9 cellular contexts compared by ENCODE assay signal in the genomic region with DNA sequence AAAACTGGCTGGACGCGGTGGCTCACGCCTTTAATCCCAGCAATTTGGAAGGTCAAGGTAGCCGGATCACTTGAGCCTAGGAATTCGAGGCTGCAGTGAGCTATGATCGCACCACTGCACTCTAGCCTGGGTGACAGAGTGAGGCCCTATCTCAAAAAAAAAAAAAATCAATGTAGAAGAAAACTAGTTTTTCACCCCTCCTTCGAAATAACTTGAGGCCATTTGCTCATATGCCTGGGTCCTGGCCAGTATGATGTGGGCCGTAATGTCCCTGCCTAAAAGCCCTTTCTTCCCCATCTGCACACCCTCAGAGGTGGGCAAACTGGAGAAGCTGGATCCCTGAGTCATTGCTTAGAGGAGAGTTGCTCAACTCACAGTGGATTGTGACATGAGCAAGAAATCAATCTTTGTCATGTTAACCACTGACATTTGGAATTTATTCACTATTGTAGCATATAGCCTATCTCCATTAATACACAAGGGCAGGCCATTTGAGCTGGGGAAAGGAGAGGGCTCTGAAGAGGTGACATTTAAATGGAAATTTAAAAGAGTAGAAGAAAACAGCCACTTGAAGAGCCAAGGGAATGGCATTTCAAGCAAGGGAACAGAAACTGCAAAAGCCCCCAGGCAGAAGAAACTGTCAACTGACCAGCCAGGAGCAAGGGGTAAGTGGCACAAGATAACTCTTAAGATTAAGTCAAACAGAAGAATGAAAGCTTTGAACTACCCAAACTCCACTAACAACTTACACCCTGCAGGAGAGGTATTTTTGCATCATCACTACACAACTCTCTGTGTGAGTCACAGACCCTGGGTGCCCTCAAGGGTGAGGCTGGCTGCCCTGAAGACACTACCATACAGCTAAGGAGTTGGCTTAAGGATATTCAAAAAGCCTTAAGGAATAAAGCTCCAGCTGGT. TPM values are rescaled to one million over a fixed set of nuclear protein-coding genes. Genes with fewer than 3 reads are reported as not detected.
DNase-seq lines count a peak whose midpoint lies in the region; ATAC-seq, FAIRE-seq and TF ChIP-seq lines count a peak whose summit lies in the region.
"Had no signal": no experiment of that assay in that cellular context is flagged by ENCODE, and none has a peak within 500 bp of the region (broad histone marks: within the 10 kb centered on the region; RNA-seq: fewer than 3 reads in every experiment).

No MANE protein-coding gene starts in this region.

- TF ChIP-seq RAD21 in Ishikawa (IDR thresholded peaks at IDR 0.05; ENCODE audit: low read depth), result 0 out of 2 replicates have a peak, but pooled peaks have one; percentile 6

- peak; percentile 84 for TF ChIP-seq EP300 in Ishikawa (IDR thresholded peaks at IDR 0.05; ENCODE audit: borderline replicate concordance)

- H3K9me3 ChIP-seq in astrocyte (ENCODE audit: insufficient read depth, low read depth, low read length) (no peaks in the 10 kb centered on the region), body of pancreas (no peaks in the 10 kb centered on the region)
- H3K9me3 ChIP-seq: left ventricle myocardium inferior had no signal

- H3K4me3 ChIP-seq in astrocyte (ENCODE audit: insufficient read depth, low read depth, low read length) (no peak overlapping the region), body of pancreas (no peak overlapping the region)
- H3K4me3 ChIP-seq: left ventricle myocardium inferior had no signal

- H3K4me3 Mint-ChIP-seq in astrocyte (ENCODE audit: unreplicated experiment), result peak overlapping the region; percentile 43

- H3K27ac ChIP-seq in astrocyte (ENCODE audit: low read depth, low read length), result no peak overlapping the region
- no peak overlapping the region for H3K27ac ChIP-seq in body of pancreas
- H3K27ac ChIP-seq: left ventricle myocardium inferior had no signal

- H3K27me3 ChIP-seq in astrocyte (ENCODE audit: insufficient read depth, low read length) (no peaks in the 10 kb centered on the region), body of pancreas (no peaks in the 10 kb centered on the region)

- TF ChIP-seq CTCF in astrocyte (IDR thresholded peaks at IDR 0.05; ENCODE audit: insufficient read depth, low read depth, low read length) (no peak), omental fat pad (IDR thresholded peaks at IDR 0.05) (no peak), body of pancreas (IDR thresholded peaks at IDR 0.05) (no peak)

- peak overlapping the region; percentile 27 for H3K27ac Mint-ChIP-seq in astrocyte (ENCODE audit: unreplicated experiment)

- intact Hi-C loops in body of pancreas (cut with DNase I), result loop anchor here (10.0 kb wide), 1 partner anchor 72 kb away; no protein-coding TSS in a partner anchor

- ATAC-seq in GM18868 (IDR thresholded peaks at IDR 0.05; ENCODE audit: unreplicated experiment) (peak; percentile 86), omental fat pad (ENCODE audit: low FRiP score) (peak; percentile 82), GM19452 (IDR thresholded peaks at IDR 0.05; ENCODE audit: unreplicated experiment) (no peak), HG03457 (IDR thresholded peaks at IDR 0.05; ENCODE audit: unreplicated experiment) (no peak), body of pancreas (no peak), HG03442 (IDR thresholded peaks at IDR 0.05; ENCODE audit: unreplicated experiment) (no peak)

- no peak for TF ChIP-seq POLR2A in body of pancreas (IDR thresholded peaks at IDR 0.05)

- no peaks in the 10 kb centered on the region for H3K79me2 ChIP-seq in astrocyte (ENCODE audit: insufficient read depth, low read length)

- H3K4me2 ChIP-seq in astrocyte (ENCODE audit: low read length), result no peak overlapping the region

- DNase-seq in astrocyte (ENCODE audit: low read depth) (peak; percentile 48), omental fat pad (ENCODE audit: low spot score) (no peak), body of pancreas (no peak)
- DNase-seq: left ventricle myocardium inferior had no signal

- H3K4me1 Mint-ChIP-seq in astrocyte (ENCODE audit: low read depth, unreplicated experiment), result peaks cover 17% of the 10 kb centered on the region

- no peaks in the 10 kb centered on the region for H3K36me3 Mint-ChIP-seq in astrocyte (ENCODE audit: low read depth, unreplicated experiment)

- no peaks in the 10 kb centered on the region for H4K20me1 ChIP-seq in astrocyte (ENCODE audit: insufficient read depth, low read length)

- no peak for FAIRE-seq in astrocyte (lab: Jason Lieb, UNC)

- H3K9ac ChIP-seq in astrocyte (ENCODE audit: low read length), result no peak overlapping the region

- H3K9me3 Mint-ChIP-seq in astrocyte (ENCODE audit: unreplicated experiment), result no peaks in the 10 kb centered on the region

- H3K27me3 Mint-ChIP-seq in astrocyte (ENCODE audit: low read depth, unreplicated experiment), result peaks cover 3% of the 10 kb centered on the region

- H3K4me1 ChIP-seq in astrocyte (ENCODE audit: insufficient read depth, low read length) (peaks cover 9% of the 10 kb centered on the region), body of pancreas (no peaks in the 10 kb centered on the region)
- H3K4me1 ChIP-seq: left ventricle myocardium inferior had no signal

- H3K36me3 ChIP-seq in astrocyte (ENCODE audit: insufficient read depth, low read length) (no peaks in the 10 kb centered on the region), body of pancreas (replicated peaks in 1 of 2; ENCODE audit: insufficient read depth in 1 of 2, low read depth in 2 of 2) (no peaks in the 10 kb centered on the region)
- H3K36me3 ChIP-seq: left ventricle myocardium inferior had no signal

- WGBS in body of pancreas, 2 donors, result 79 to 86% methylated on average over 8 of the region's 8 CpGs

- no peak overlapping the region for H2AFZ ChIP-seq in astrocyte (ENCODE audit: low read depth, low read length)

TF ChIP-seq in Ishikawa, 13 proteins besides CTCF, POLR2A, EP300 and RAD21:
- TF ChIP-seq FOXM1 (IDR thresholded peaks at IDR 0.05; ENCODE audit: borderline replicate concordance, low read depth), result peak; percentile 74
- peak; percentile 87 for TF ChIP-seq TCF12 (IDR thresholded peaks at IDR 0.05; ENCODE audit: low read depth)
- TF ChIP-seq, protein P1, sequence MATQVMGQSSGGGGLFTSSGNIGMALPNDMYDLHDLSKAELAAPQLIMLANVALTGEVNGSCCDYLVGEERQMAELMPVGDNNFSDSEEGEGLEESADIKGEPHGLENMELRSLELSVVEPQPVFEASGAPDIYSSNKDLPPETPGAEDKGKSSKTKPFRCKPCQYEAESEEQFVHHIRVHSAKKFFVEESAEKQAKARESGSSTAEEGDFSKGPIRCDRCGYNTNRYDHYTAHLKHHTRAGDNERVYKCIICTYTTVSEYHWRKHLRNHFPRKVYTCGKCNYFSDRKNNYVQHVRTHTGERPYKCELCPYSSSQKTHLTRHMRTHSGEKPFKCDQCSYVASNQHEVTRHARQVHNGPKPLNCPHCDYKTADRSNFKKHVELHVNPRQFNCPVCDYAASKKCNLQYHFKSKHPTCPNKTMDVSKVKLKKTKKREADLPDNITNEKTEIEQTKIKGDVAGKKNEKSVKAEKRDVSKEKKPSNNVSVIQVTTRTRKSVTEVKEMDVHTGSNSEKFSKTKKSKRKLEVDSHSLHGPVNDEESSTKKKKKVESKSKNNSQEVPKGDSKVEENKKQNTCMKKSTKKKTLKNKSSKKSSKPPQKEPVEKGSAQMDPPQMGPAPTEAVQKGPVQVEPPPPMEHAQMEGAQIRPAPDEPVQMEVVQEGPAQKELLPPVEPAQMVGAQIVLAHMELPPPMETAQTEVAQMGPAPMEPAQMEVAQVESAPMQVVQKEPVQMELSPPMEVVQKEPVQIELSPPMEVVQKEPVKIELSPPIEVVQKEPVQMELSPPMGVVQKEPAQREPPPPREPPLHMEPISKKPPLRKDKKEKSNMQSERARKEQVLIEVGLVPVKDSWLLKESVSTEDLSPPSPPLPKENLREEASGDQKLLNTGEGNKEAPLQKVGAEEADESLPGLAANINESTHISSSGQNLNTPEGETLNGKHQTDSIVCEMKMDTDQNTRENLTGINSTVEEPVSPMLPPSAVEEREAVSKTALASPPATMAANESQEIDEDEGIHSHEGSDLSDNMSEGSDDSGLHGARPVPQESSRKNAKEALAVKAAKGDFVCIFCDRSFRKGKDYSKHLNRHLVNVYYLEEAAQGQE (IDR thresholded peaks at IDR 0.05; ENCODE audit: low read depth), result no peak
- TF ChIP-seq YY1 (IDR thresholded peaks at IDR 0.05; ENCODE audit: low read depth), result 0 out of 2 replicates have a peak, but pooled peaks have one; percentile 33
- peak; percentile 100 for TF ChIP-seq CEBPB (IDR thresholded peaks at IDR 0.05)
- no peak for TF ChIP-seq CREB1 (IDR thresholded peaks at IDR 0.05; ENCODE audit: low read depth)
- TF ChIP-seq NFIC (IDR thresholded peaks at IDR 0.05), result peak; percentile 65
- no peak for TF ChIP-seq EGR1 (IDR thresholded peaks at IDR 0.05)
- TF ChIP-seq, protein P2, sequence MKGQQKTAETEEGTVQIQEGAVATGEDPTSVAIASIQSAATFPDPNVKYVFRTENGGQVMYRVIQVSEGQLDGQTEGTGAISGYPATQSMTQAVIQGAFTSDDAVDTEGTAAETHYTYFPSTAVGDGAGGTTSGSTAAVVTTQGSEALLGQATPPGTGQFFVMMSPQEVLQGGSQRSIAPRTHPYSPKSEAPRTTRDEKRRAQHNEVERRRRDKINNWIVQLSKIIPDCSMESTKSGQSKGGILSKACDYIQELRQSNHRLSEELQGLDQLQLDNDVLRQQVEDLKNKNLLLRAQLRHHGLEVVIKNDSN (IDR thresholded peaks at IDR 0.05), result peak; percentile 32; the same call in 1 of the 2 replicates
- TF ChIP-seq ZBTB7A (IDR thresholded peaks at IDR 0.05; ENCODE audit: low read depth), result no peak; the same call in 1 of the 2 replicates
- no peak for TF ChIP-seq TAF1 (IDR thresholded peaks at IDR 0.05; ENCODE audit: low read depth)
- TF ChIP-seq, protein P3, sequence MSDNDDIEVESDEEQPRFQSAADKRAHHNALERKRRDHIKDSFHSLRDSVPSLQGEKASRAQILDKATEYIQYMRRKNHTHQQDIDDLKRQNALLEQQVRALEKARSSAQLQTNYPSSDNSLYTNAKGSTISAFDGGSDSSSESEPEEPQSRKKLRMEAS (IDR thresholded peaks at IDR 0.05), result peak; percentile 73
- TF ChIP-seq TEAD4 (IDR thresholded peaks at IDR 0.05), result peak; percentile 78
TF ChIP-seq in Ishikawa: peak in this region for 8.

RNA-seq across cellular contexts. Expression of a gene that starts 7.6 kb away (rescaled TPM):
- total RNA-seq in astrocyte (16.1 and 16.8 TPM in 2 replicates), omental fat pad (10 to 100 TPM in 3 of 4 donors, 1 to 10 TPM in 1; 7.7 to 28.8 (median 22.0) TPM), body of pancreas (10 to 100 TPM in 1 of 2 donors, 1 to 10 TPM in 1; 5.3 to 17.4 TPM)

Comparison
In these comparisons a context has a peak if more than half of its experiments do, and no peak if none do; other contexts are left out.
1. ATAC-seq: peak in GM18868 (single experiment) and omental fat pad (single experiment); none in GM19452 (single experiment), HG03457 (single experiment), body of pancreas (single experiment) and HG03442 (single experiment).